In genomic region chr22:43409800-43410199, GRCh38 we compare ENCODE assay signal across 22 cellular contexts. TPM values are rescaled to one million over a fixed set of nuclear protein-coding genes. Genes with fewer than 3 reads are reported as not detected.
DNase-seq lines count a peak whose midpoint lies in the region; ATAC-seq and TF ChIP-seq lines count a peak whose summit lies in the region.
"Had no signal": no experiment of that assay in that cellular context is flagged by ENCODE, and none has a peak within 500 bp of the region (broad histone marks: within the 10 kb centered on the region; RNA-seq: fewer than 3 reads in every experiment).

No MANE protein-coding gene starts in this region.

- no peaks in the 10 kb centered on the region for H3K4me1 ChIP-seq in left ventricle myocardium inferior
- H3K4me1 ChIP-seq: SJCRH30 had no signal

- DNase-seq in Right ventricle myocardium superior (peak; percentile 9), left ventricle myocardium inferior (no peak), nephron progenitor cell (no peak), NCI-H1436 (lab: John Stamatoyannopoulos, UW) (no peak), nucleus accumbens (lab: John Stamatoyannopoulos, UW) (no peak)
- DNase-seq: 8988T, IMR-90, NCI-H1417, NCI-H187 treated with DMSO at 0.1 percent for 48 hours, NCI-H345, NCI-H524 treated with DMSO at 0.1 percent for 48 hours, PC-3, SJCRH30 had no signal

- H3K27ac Mint-ChIP-seq in brain = peak overlapping the region in 1 of 5 experiments; percentile 73
- no peak overlapping the region for H3K27ac Mint-ChIP-seq in nephron progenitor cell
- H3K27ac Mint-ChIP-seq: B cell had no signal

- H3K4me3 Mint-ChIP-seq in brain (peak overlapping the region in 4 of 5 experiments; percentile 44 to 56 (median 48)), nephron progenitor cell (peak overlapping the region; percentile 62)
- H3K4me3 Mint-ChIP-seq: B cell had no signal

- TF ChIP-seq CTCF in left ventricle myocardium inferior (IDR thresholded peaks at IDR 0.05; ENCODE audit: borderline replicate concordance) = no peak
- no peak for TF ChIP-seq CTCF in brain (conservative IDR thresholded peaks at IDR 0.05)
- TF ChIP-seq CTCF in nephron progenitor cell (IDR thresholded peaks at IDR 0.05) = no peak

- intact Hi-C loops in Right ventricle myocardium superior (cut with DNase I) = no loop called here
- intact Hi-C loops in left ventricle myocardium inferior (cut with micrococcal nuclease) = no loop called here

- no peaks in the 10 kb centered on the region for H3K36me3 ChIP-seq in left ventricle myocardium inferior
- H3K36me3 ChIP-seq: SJCRH30 had no signal

- H3K36me3 Mint-ChIP-seq in brain (no peaks in the 10 kb centered on the region), nephron progenitor cell (ENCODE audit: low read depth) (no peaks in the 10 kb centered on the region)

- H3K27ac ChIP-seq in left ventricle myocardium inferior (replicated peaks) = no peak overlapping the region
- H3K27ac ChIP-seq: HL-60, SJCRH30 had no signal

- peaks cover 95% of the 10 kb centered on the region for H3K27me3 ChIP-seq in left ventricle myocardium inferior (ENCODE audit: low read depth)
- H3K27me3 ChIP-seq: SJCRH30 had no signal

- H3K9me3 Mint-ChIP-seq in brain (peaks cover 0 to 8% (median 0%) of the 10 kb centered on the region in 5 experiments), nephron progenitor cell (no peaks in the 10 kb centered on the region)

- ATAC-seq in Right ventricle myocardium superior (ENCODE audit: poor library complexity) (no peak), GM18511 (IDR thresholded peaks at IDR 0.05; ENCODE audit: unreplicated experiment) (no peak), GM21367 (IDR thresholded peaks at IDR 0.05; ENCODE audit: unreplicated experiment) (no peak)
- ATAC-seq: GM12878, PC-3 had no signal

- H3K4me3 ChIP-seq in left ventricle myocardium inferior = no peak overlapping the region
- H3K4me3 ChIP-seq: GM12878, SJCRH30 had no signal

- H3K4me1 Mint-ChIP-seq in brain (peaks cover 24% of the 10 kb centered on the region), nephron progenitor cell (peaks cover 13% of the 10 kb centered on the region)

- no peaks in the 10 kb centered on the region for H3K9me3 ChIP-seq in left ventricle myocardium inferior (replicated peaks)
- H3K9me3 ChIP-seq: SJCRH30 had no signal

- peaks cover 16% of the 10 kb centered on the region for H3K27me3 Mint-ChIP-seq in brain
- H3K27me3 Mint-ChIP-seq in nephron progenitor cell (ENCODE audit: low read depth, poor library complexity) = peaks cover 74% of the 10 kb centered on the region

RNA-seq across cellular contexts. Expression of gene MPPED1, which starts 2.0 kb away (rescaled TPM):
- total RNA-seq in Right ventricle myocardium superior (not detected), left ventricle myocardium inferior (not detected)
- 12.8 TPM for polyA plus RNA-seq in brain (ENCODE audit: insufficient read depth, low read depth, low replicate concordance)
- total RNA-seq: B cell, HT1080, IMR-90, M059J, PC-3, SJCRH30 had no signal
- polyA plus RNA-seq: AG04450, GM12878, IMR-90 had no signal
